In genomic region chr3:12818773-12819172, GRCh38 we compare ENCODE assay signal across 33 cellular contexts. TPM values are rescaled to one million over a fixed set of nuclear protein-coding genes. Genes with fewer than 3 reads are reported as not detected.
"Had no signal": no experiment of that assay in that cellular context is flagged by ENCODE, and none has a peak within 500 bp of the region (broad histone marks: within the 10 kb centered on the region; RNA-seq: fewer than 3 reads in every experiment).

No MANE protein-coding gene starts in this region.

- H3K36me3 ChIP-seq: brain microvascular endothelial cell had no signal

- H3K4me1 ChIP-seq: gastroesophageal sphincter, stomach, thyroid gland, upper lobe of left lung had no signal

- H3K27ac ChIP-seq: brain microvascular endothelial cell, gastroesophageal sphincter, stomach, thyroid gland, upper lobe of left lung, VCaP had no signal

- H3K9me3 Mint-ChIP-seq: activated naive CD4-positive, alpha-beta T cell treated with anti-CD3 and anti-CD28 coated beads, Interleukin-2, amount 10 ng/mL, durations not matched to agents 7 days and 5 days; activated naive CD8-positive, alpha-beta T cell treated with anti-CD3 and anti-CD28 coated beads, Interleukin-2, amount 10 ng/mL, durations not matched to agents 7 days and 5 days; activated T-cell treated with anti-CD3 and anti-CD28 coated beads, Interleukin-2, amount 50 U/mL, for 24 hours; naive thymus-derived CD8-positive, alpha-beta T cell; stimulated activated naive B cell treated with anti-CD40 and anti-IgM and Interleukin-4, amounts not matched to agents 10 μg/mL and 1 μg/mL and 100 μg/mL, for 72 hours had no signal

- DNase-seq: activated CD4-positive, alpha-beta T cell treated with anti-CD3 and anti-CD28 coated beads for 48 hours; activated CD4-positive, alpha-beta T cell treated with anti-CD3 and anti-CD28 coated beads, Interleukin-2, amount 50 U/mL, for 48 hours; activated CD8-positive, alpha-beta memory T cell treated with anti-CD3 and anti-CD28 coated beads, Interleukin-2, amount 50 U/mL, for 4 hours; activated gamma-delta T cell; activated naive CD4-positive, alpha-beta T cell treated with anti-CD3 and anti-CD28 coated beads, Interleukin-2, amount 10 ng/mL, durations not matched to agents 7 days and 5 days; activated naive CD8-positive, alpha-beta T cell treated with anti-CD3 and anti-CD28 coated beads, Interleukin-2, amount 10 ng/mL, durations not matched to agents 7 days and 5 days; activated T-cell treated with anti-CD3 and anti-CD28 coated beads, Interleukin-2, amount 50 U/mL, for 24 hours; brain microvascular endothelial cell; caudate nucleus; cortex of kidney; head of caudate nucleus; hippocampal formation; kidney; left colon; midbrain; naive thymus-derived CD8-positive, alpha-beta T cell; stimulated activated CD4-positive, alpha-beta T cell treated with anti-CD3 and anti-CD28 coated beads, Interleukin-15, amount 100 ng/mL, for 24 hours; stimulated activated CD4-positive, alpha-beta T cell treated with anti-CD3 and anti-CD28 coated beads, Interleukin-2, amount 100 ng/mL, for 24 hours; stimulated activated naive B cell treated with anti-CD40 and anti-IgM and Interleukin-4, amounts not matched to agents 10 μg/mL and 1 μg/mL and 100 μg/mL, for 72 hours; stomach; T-helper 9 cell; thyroid gland; upper lobe of left lung had no signal

- H3K36me3 Mint-ChIP-seq: activated naive CD4-positive, alpha-beta T cell treated with anti-CD3 and anti-CD28 coated beads, Interleukin-2, amount 10 ng/mL, durations not matched to agents 7 days and 5 days; activated naive CD8-positive, alpha-beta T cell treated with anti-CD3 and anti-CD28 coated beads, Interleukin-2, amount 10 ng/mL, durations not matched to agents 7 days and 5 days; naive thymus-derived CD8-positive, alpha-beta T cell; stimulated activated naive B cell treated with anti-CD40 and anti-IgM and Interleukin-4, amounts not matched to agents 10 μg/mL and 1 μg/mL and 100 μg/mL, for 72 hours had no signal

- H3K27me3 ChIP-seq: brain microvascular endothelial cell, gastroesophageal sphincter, right atrium auricular region, stomach, thyroid gland, upper lobe of left lung had no signal

- H3K9me3 ChIP-seq: gastroesophageal sphincter, right atrium auricular region, stomach, thyroid gland, upper lobe of left lung had no signal

- H3K4me2 ChIP-seq: smooth muscle cell had no signal

- H3K4me3 ChIP-seq: gastroesophageal sphincter, right atrium auricular region, smooth muscle cell, stomach, thyroid gland, upper lobe of left lung had no signal

- ATAC-seq: activated CD4-positive, CD25-positive, alpha-beta regulatory T cell treated with anti-CD3 and anti-CD28 coated beads, Interleukin-2, amount 50 U/mL, for 24 hours; gastroesophageal sphincter; left colon; naive thymus-derived CD8-positive, alpha-beta T cell; stimulated activated naive B cell treated with anti-CD40 and anti-IgM and Interleukin-4, amounts not matched to agents 10 μg/mL and 1 μg/mL and 100 μg/mL, for 72 hours had no signal

- H3K4me3 Mint-ChIP-seq: activated naive CD4-positive, alpha-beta T cell treated with anti-CD3 and anti-CD28 coated beads, Interleukin-2, amount 10 ng/mL, durations not matched to agents 7 days and 5 days; activated naive CD8-positive, alpha-beta T cell treated with anti-CD3 and anti-CD28 coated beads, Interleukin-2, amount 10 ng/mL, durations not matched to agents 7 days and 5 days; activated T-cell treated with anti-CD3 and anti-CD28 coated beads, Interleukin-2, amount 50 U/mL, for 24 hours; naive thymus-derived CD8-positive, alpha-beta T cell; stimulated activated naive B cell treated with anti-CD40 and anti-IgM and Interleukin-4, amounts not matched to agents 10 μg/mL and 1 μg/mL and 100 μg/mL, for 72 hours had no signal

- H3K27me3 Mint-ChIP-seq: activated naive CD8-positive, alpha-beta T cell treated with anti-CD3 and anti-CD28 coated beads, Interleukin-2, amount 10 ng/mL, durations not matched to agents 7 days and 5 days; activated T-cell treated with anti-CD3 and anti-CD28 coated beads, Interleukin-2, amount 50 U/mL, for 24 hours; naive thymus-derived CD8-positive, alpha-beta T cell; stimulated activated naive B cell treated with anti-CD40 and anti-IgM and Interleukin-4, amounts not matched to agents 10 μg/mL and 1 μg/mL and 100 μg/mL, for 72 hours had no signal

- H3K27ac Mint-ChIP-seq: activated naive CD4-positive, alpha-beta T cell treated with anti-CD3 and anti-CD28 coated beads, Interleukin-2, amount 10 ng/mL, durations not matched to agents 7 days and 5 days; activated naive CD8-positive, alpha-beta T cell treated with anti-CD3 and anti-CD28 coated beads, Interleukin-2, amount 10 ng/mL, durations not matched to agents 7 days and 5 days; activated T-cell treated with anti-CD3 and anti-CD28 coated beads, Interleukin-2, amount 50 U/mL, for 24 hours; stimulated activated naive B cell treated with anti-CD40 and anti-IgM and Interleukin-4, amounts not matched to agents 10 μg/mL and 1 μg/mL and 100 μg/mL, for 72 hours had no signal

- H3K4me1 Mint-ChIP-seq: activated naive CD4-positive, alpha-beta T cell treated with anti-CD3 and anti-CD28 coated beads, Interleukin-2, amount 10 ng/mL, durations not matched to agents 7 days and 5 days had no signal

RNA-seq across cellular contexts. Expression of gene TMEM40, which starts 59.7 kb away (rescaled TPM):
- total RNA-seq: activated CD8-positive, alpha-beta memory T cell treated with anti-CD3 and anti-CD28 coated beads for 36 hours; activated naive CD8-positive, alpha-beta T cell treated with anti-CD3 and anti-CD28 coated beads, Interleukin-2, amount 10 ng/mL, durations not matched to agents 7 days and 5 days; chondrocyte; endothelial cell of umbilical vein; kidney; left colon; naive thymus-derived CD8-positive, alpha-beta T cell; omental fat pad; pulmonary artery endothelial cell; stomach; thyroid gland had no signal
